19 cellular contexts compared by ENCODE assay signal in genomic region chr22:35543702-35544101, GRCh38. TPM values are rescaled to one million over a fixed set of nuclear protein-coding genes. Genes with fewer than 3 reads are reported as not detected.
"Had no signal": no experiment of that assay in that cellular context is flagged by ENCODE, and none has a peak within 500 bp of the region (broad histone marks: within the 10 kb centered on the region; RNA-seq: fewer than 3 reads in every experiment).

No MANE protein-coding gene starts in this region.

- FAIRE-seq: endometrium had no signal

- H3K4me1 ChIP-seq: colonic mucosa had no signal

- H3K4me3 ChIP-seq: colonic mucosa, left lung, thyroid gland had no signal

- H3K27me3 ChIP-seq: thyroid gland had no signal

- H3K27ac ChIP-seq: colonic mucosa, left lung, neutrophil, parathyroid adenoma, thyroid gland had no signal

- H3K79me2 ChIP-seq: parathyroid adenoma had no signal

- H3K9me3 ChIP-seq: colonic mucosa, heart right ventricle, left lung, neutrophil, thyroid gland had no signal

- H2AFZ ChIP-seq: parathyroid adenoma had no signal

- H3K9ac ChIP-seq: parathyroid adenoma had no signal

- H3K36me3 ChIP-seq: colonic mucosa, heart right ventricle, left lung, neutrophil, thyroid gland had no signal

- ATAC-seq: left lung had no signal

- DNase-seq: activated CD4-positive, alpha-beta memory T cell treated with anti-CD3 and anti-CD28 coated beads for 36 hours; activated naive CD8-positive, alpha-beta T cell treated with anti-CD3 and anti-CD28 coated beads for 36 hours; activated T-cell treated with anti-CD3 and anti-CD28 coated beads for 4 hours; amniotic stem cell; central memory CD4-positive, alpha-beta T cell; colonic mucosa; erythroblast; heart right ventricle; left lung; mammary epithelial cell; naive B cell; stimulated activated CD8-positive, alpha-beta memory T cell treated with anti-CD3 and anti-CD28 coated beads, Interleukin-4, amount 100 ng/mL, for 48 hours; stimulated activated naive CD4-positive, alpha-beta T cell; thyroid gland had no signal

RNA-seq across cellular contexts. Expression of gene RASD2, which starts 3.1 kb away (rescaled TPM):
- total RNA-seq: activated T-helper 1 cell treated with anti-CD3 and anti-CD28 coated beads, Interleukin-12 subunit alpha, Interleukin-12 subunit beta, Interleukin-2, Interleukin-4 antibody, amounts not matched to agents 30 ng/mL and 10 ng/mL and 1 ng/mL, durations not matched to agents 14 hours and 24 hours and 36 hours; T-helper 2 cell treated with Interferon-gamma antibody and Interleukin-4, amounts not matched to agents 100 ng/mL and 5 ng/mL, for 36 hours had no signal
